In the genomic region with DNA sequence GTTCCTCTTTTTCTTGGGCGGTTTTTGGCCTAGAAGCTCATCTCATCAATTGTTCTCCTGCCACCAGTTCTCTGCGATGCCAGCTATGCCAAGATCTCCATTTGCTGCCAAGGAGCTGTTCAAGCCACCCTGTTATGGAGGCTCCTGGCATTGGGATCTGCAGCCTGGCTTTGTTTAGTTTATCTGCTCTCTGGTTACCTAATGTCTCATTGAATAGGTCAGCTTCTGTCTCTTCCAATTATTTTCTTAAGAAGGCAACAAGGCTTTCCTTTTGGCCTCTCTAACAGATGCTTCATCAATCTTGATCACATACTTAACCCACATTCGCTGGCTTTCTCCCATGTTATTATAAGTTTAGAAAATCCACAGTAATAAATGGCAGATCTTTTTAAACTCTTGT, we compare ENCODE assay signal across 21 cellular contexts. TPM values are rescaled to one million over a fixed set of nuclear protein-coding genes. Genes with fewer than 3 reads are reported as not detected.
A peak's percentile ranks its signal among the peaks of the same experiment; 100 is the strongest.
DNase-seq lines count a peak whose midpoint lies in the region; ATAC-seq and TF ChIP-seq lines count a peak whose summit lies in the region.
"Had no signal": no experiment of that assay in that cellular context is flagged by ENCODE, and none has a peak within 500 bp of the region (broad histone marks: within the 10 kb centered on the region; RNA-seq: fewer than 3 reads in every experiment).

No MANE protein-coding gene starts in this region.

- H3K4me3 Mint-ChIP-seq in GM23338, result no peak overlapping the region
- H3K4me3 Mint-ChIP-seq in effector memory CD8-positive, alpha-beta T cell, result no peak overlapping the region
- no peak overlapping the region for H3K4me3 Mint-ChIP-seq in stimulated activated effector memory CD8-positive, alpha-beta T cell treated with anti-CD3 and anti-CD28 coated beads, Interleukin-12 subunit alpha, Interleukin-12 subunit beta, amount 100 ng/mL, for 72 hours
- H3K4me3 Mint-ChIP-seq: CD14-positive monocyte had no signal

- H3K27ac ChIP-seq in GM23338 (ENCODE audit: low read depth) (no peak overlapping the region), stomach smooth muscle (ENCODE audit: low read length) (peak overlapping the region; percentile 19)
- H3K27ac ChIP-seq: GM23248, KMS-11, SJCRH30 had no signal

- peaks cover 21% of the 10 kb centered on the region for H3K4me1 ChIP-seq in GM23338 (ENCODE audit: insufficient read depth)
- H3K4me1 ChIP-seq in stomach smooth muscle (ENCODE audit: control insufficient read depth, insufficient read depth, low read length), result peaks cover 4% of the 10 kb centered on the region
- H3K4me1 ChIP-seq: SJCRH30 had no signal

- H3K9ac ChIP-seq in stomach smooth muscle (ENCODE audit: low read length in 2 of 2), result no peak overlapping the region
- H3K9ac ChIP-seq: GM23248, KMS-11 had no signal

- no peaks in the 10 kb centered on the region for H3K9me3 Mint-ChIP-seq in GM23338
- H3K9me3 Mint-ChIP-seq in effector memory CD8-positive, alpha-beta T cell, result no peaks in the 10 kb centered on the region
- peaks cover 2% of the 10 kb centered on the region for H3K9me3 Mint-ChIP-seq in stimulated activated effector memory CD8-positive, alpha-beta T cell treated with anti-CD3 and anti-CD28 coated beads, Interleukin-12 subunit alpha, Interleukin-12 subunit beta, amount 100 ng/mL, for 72 hours

- H2AFZ ChIP-seq in GM23338, result peak overlapping the region; percentile 9; the same call in 1 of the 2 replicates
- H2AFZ ChIP-seq: GM23248 had no signal

- H3K4me1 Mint-ChIP-seq in GM23338, result peaks cover 23% of the 10 kb centered on the region
- no peaks in the 10 kb centered on the region for H3K4me1 Mint-ChIP-seq in effector memory CD8-positive, alpha-beta T cell (ENCODE audit: low read depth in 2 of 2)
- H3K4me1 Mint-ChIP-seq in stimulated activated effector memory CD8-positive, alpha-beta T cell treated with anti-CD3 and anti-CD28 coated beads, Interleukin-12 subunit alpha, Interleukin-12 subunit beta, amount 100 ng/mL, for 72 hours, result no peaks in the 10 kb centered on the region
- H3K4me1 Mint-ChIP-seq: CD14-positive monocyte had no signal

- H3K4me3 ChIP-seq in GM23338 (no peak overlapping the region), stomach smooth muscle (ENCODE audit: low read length in 2 of 2) (no peak overlapping the region)
- H3K4me3 ChIP-seq: GM23248, SJCRH30 had no signal

- no peaks in the 10 kb centered on the region for H4K20me1 ChIP-seq in GM23338 (replicated peaks; ENCODE audit: insufficient read depth)

- H3K27me3 Mint-ChIP-seq in GM23338 (ENCODE audit: insufficient read depth, low read depth, poor library complexity), result peaks cover 5% of the 10 kb centered on the region
- peaks cover 19 to 55% of the 10 kb centered on the region in 2 donors for H3K27me3 Mint-ChIP-seq in effector memory CD8-positive, alpha-beta T cell

- no peaks in the 10 kb centered on the region for H3K79me2 ChIP-seq in GM23338 (replicated peaks; ENCODE audit: insufficient read depth)

- H3K36me3 ChIP-seq in GM23338 (ENCODE audit: insufficient read depth) (no peaks in the 10 kb centered on the region; the same call in 1 of the 2 replicates), stomach smooth muscle (ENCODE audit: control insufficient read depth in 2 of 2, insufficient read depth in 2 of 2, low read length in 2 of 2) (no peaks in the 10 kb centered on the region)
- H3K36me3 ChIP-seq: SJCRH30 had no signal

- no peaks in the 10 kb centered on the region for H3K27me3 ChIP-seq in GM23338 (ENCODE audit: insufficient read depth)
- H3K27me3 ChIP-seq in stomach smooth muscle (ENCODE audit: control insufficient read depth in 1 of 2, insufficient read depth in 2 of 2, low read length in 2 of 2), result no peaks in the 10 kb centered on the region
- H3K27me3 ChIP-seq: SJCRH30 had no signal

- 0 out of 2 replicates have a peak, but pooled peaks cover 7% of the 10 kb centered on the region for H3F3A ChIP-seq in GM23338 (replicated peaks; ENCODE audit: low read depth)

- ATAC-seq in GM23338 (no peak), HG03196 (IDR thresholded peaks at IDR 0.05; ENCODE audit: unreplicated experiment) (no peak)
- no peak for ATAC-seq in effector memory CD8-positive, alpha-beta T cell (replicated peaks)
- ATAC-seq in stimulated activated effector memory CD8-positive, alpha-beta T cell treated with anti-CD3 and anti-CD28 coated beads, Interleukin-12 subunit alpha, Interleukin-12 subunit beta, amount 100 ng/mL, for 72 hours, result no peak
- ATAC-seq: HCT116, PC-3 had no signal

- no peak overlapping the region for H3K27ac Mint-ChIP-seq in GM23338
- H3K27ac Mint-ChIP-seq in effector memory CD8-positive, alpha-beta T cell, result no peak overlapping the region
- no peak overlapping the region for H3K27ac Mint-ChIP-seq in stimulated activated effector memory CD8-positive, alpha-beta T cell treated with anti-CD3 and anti-CD28 coated beads, Interleukin-12 subunit alpha, Interleukin-12 subunit beta, amount 100 ng/mL, for 72 hours
- H3K27ac Mint-ChIP-seq: CD14-positive monocyte had no signal

- no peak for TF ChIP-seq CTCF in GM23338 (conservative IDR thresholded peaks at IDR 0.05; ENCODE audit: low read depth in 2 of 2)

- H3K9me3 ChIP-seq in stomach smooth muscle (ENCODE audit: control insufficient read depth in 2 of 2, low read length in 2 of 2), result peaks cover 0 to 4% of the 10 kb centered on the region in 2 donors

- no peaks in the 10 kb centered on the region for H3K9me2 ChIP-seq in GM23338 (ENCODE audit: insufficient read depth)

- DNase-seq in GM23338 (ENCODE audit: low spot score) (no peak), NCI-H524 treated with DMSO at 0.1 percent for 48 hours (lab: John Stamatoyannopoulos, UW) (peak; percentile 26), fibroblast of gingiva (ENCODE audit: low read depth) (peak; percentile 32), SW 1271 (lab: John Stamatoyannopoulos, UW) (no peak)
- no peak for DNase-seq in effector memory CD8-positive, alpha-beta T cell
- no peak for DNase-seq in stimulated activated effector memory CD8-positive, alpha-beta T cell treated with anti-CD3 and anti-CD28 coated beads, Interleukin-12 subunit alpha, Interleukin-12 subunit beta, amount 100 ng/mL, for 72 hours (ENCODE audit: low spot score in 2 of 2)
- DNase-seq: AML-193, DMS79 treated with DMSO at 0.1 percent for 48 hours, GM23248, NCI-H1930, NCI-H226, NCI-H526, PC-3, RPMI8226, SJCRH30 had no signal

- H3K36me3 Mint-ChIP-seq in GM23338 (ENCODE audit: low read depth), result no peaks in the 10 kb centered on the region
- no peaks in the 10 kb centered on the region for H3K36me3 Mint-ChIP-seq in effector memory CD8-positive, alpha-beta T cell (ENCODE audit: insufficient read depth)
- no peaks in the 10 kb centered on the region for H3K36me3 Mint-ChIP-seq in stimulated activated effector memory CD8-positive, alpha-beta T cell treated with anti-CD3 and anti-CD28 coated beads, Interleukin-12 subunit alpha, Interleukin-12 subunit beta, amount 100 ng/mL, for 72 hours
- H3K36me3 Mint-ChIP-seq: CD14-positive monocyte had no signal

- peak overlapping the region; percentile 23; the same call in 1 of the 2 replicates for H3K4me2 ChIP-seq in GM23338
- H3K4me2 ChIP-seq: KMS-11 had no signal

TF ChIP-seq in GM23338, 12 proteins besides CTCF, POLR2A, EP300 and RAD21:
- TF ChIP-seq NANOG (IDR thresholded peaks at IDR 0.05; ENCODE audit: borderline replicate concordance) (no peak), CREB1 (CRISPR knock-in tag; IDR thresholded peaks at IDR 0.05; ENCODE audit: low read depth) (no peak)

RNA-seq across cellular contexts. Expression of a gene that starts 20.6 kb away (rescaled TPM):
- 5.1 and 10.0 TPM in 2 replicates for total RNA-seq in GM23338 (2014; rRNA removed; shearing (Covaris generic))
- 2.1 and 2.2 TPM in 2 replicates for polyA plus RNA-seq in GM23338 (2016; fragmentation: Nextera tagmentation; extraction: Ambion mirVana)
- total RNA-seq: GM23248, HT-29 had no signal
- polyA plus RNA-seq: CD14-positive monocyte, GM23248 had no signal

Comparison
In these comparisons a context has a peak if more than half of its experiments do, and no peak if none do; other contexts are left out.
1. DNase-seq: peak in NCI-H524 treated with DMSO at 0.1 percent for 48 hours (single experiment) and fibroblast of gingiva (single experiment); none in GM23338 (single experiment), effector memory CD8-positive, alpha-beta T cell (0 of 3), stimulated activated effector memory CD8-positive, alpha-beta T cell treated with anti-CD3 and anti-CD28 coated beads, Interleukin-12 subunit alpha, Interleukin-12 subunit beta, amount 100 ng/mL, for 72 hours (0 of 2) and SW 1271 (0 of 2).